1 cellular context compared by ENCODE assay signal in genomic region chr3:15647629-15648167, GRCh38.
TF ChIP-seq lines count a peak whose summit lies in the region.

No MANE protein-coding gene starts in this region.

TF ChIP-seq in GM12878, 131 proteins besides CTCF, POLR2A, EP300 and RAD21 (continued from another document and continues in another):
- no peak for TF ChIP-seq ZBTB40 (IDR thresholded peaks at IDR 0.05; ENCODE audit: borderline replicate concordance)
- TF ChIP-seq CEBPZ (IDR thresholded peaks at IDR 0.05; ENCODE audit: low read depth, low read length) = no peak
- TF ChIP-seq ZNF622 (IDR thresholded peaks at IDR 0.05) = no peak
- peak; percentile 100 for TF ChIP-seq RUNX3 (IDR thresholded peaks at IDR 0.05; ENCODE audit: low read length)
- peak; percentile 76 for TF ChIP-seq NBN (IDR thresholded peaks at IDR 0.05)
- peak; percentile 68; the same call in 1 of the 2 replicates for TF ChIP-seq ZNF24 (IDR thresholded peaks at IDR 0.05)
- TF ChIP-seq MYB (IDR thresholded peaks at IDR 0.05; ENCODE audit: borderline replicate concordance, low read depth, low read length) = no peak
- peak; percentile 24 to 79; a peak in 2 of 4 replicates for TF ChIP-seq SRF (IDR thresholded peaks at IDR 0.05; ENCODE audit: low read depth in 2 of 2, low read length in 2 of 2)
- peak; percentile 98 for TF ChIP-seq TCF12 (IDR thresholded peaks at IDR 0.05; ENCODE audit: low read depth, low read length)
- peak; percentile 99 for TF ChIP-seq DPF2 (IDR thresholded peaks at IDR 0.05)
- TF ChIP-seq HCFC1 (IDR thresholded peaks at IDR 0.05; ENCODE audit: low read length) = no peak
- no peak for TF ChIP-seq RB1 (IDR thresholded peaks at IDR 0.05; ENCODE audit: borderline replicate concordance)
- TF ChIP-seq GATAD2B (conservative IDR thresholded peaks at IDR 0.05; ENCODE audit: low read depth) = peak; percentile 96
- no peak for TF ChIP-seq YBX1 (IDR thresholded peaks at IDR 0.05)
- no peak for TF ChIP-seq MAX (IDR thresholded peaks at IDR 0.05; ENCODE audit: low read depth, low read length)
- no peak for TF ChIP-seq NFYA (IDR thresholded peaks at IDR 0.05; ENCODE audit: borderline replicate concordance, low read depth, low read length)
- TF ChIP-seq ETV6 (conservative IDR thresholded peaks at IDR 0.05 in 1 of 2, IDR thresholded peaks at IDR 0.05 in 1 of 2; ENCODE audit: borderline replicate concordance in 1 of 2, low read depth in 1 of 2) = peak in 1 of 2 experiments; percentile 98; a peak in 2 of 4 replicates
- peak; percentile 98 for TF ChIP-seq ATF2 (IDR thresholded peaks at IDR 0.05; ENCODE audit: low read length)
- peak; percentile 77 for TF ChIP-seq BCL3 (IDR thresholded peaks at IDR 0.05; ENCODE audit: borderline replicate concordance, insufficient read depth, low read depth, low read length, poor library complexity, severe bottlenecking)
- no peak for TF ChIP-seq RBBP5 (conservative IDR thresholded peaks at IDR 0.05)
- 0 out of 2 replicates have a peak, but pooled peaks have one; percentile 49 for TF ChIP-seq NR2F1 (conservative IDR thresholded peaks at IDR 0.05)
- no peak for TF ChIP-seq SUZ12 (IDR thresholded peaks at IDR 0.05; ENCODE audit: unreplicated experiment)
- peak; percentile 100 for TF ChIP-seq IKZF2 (IDR thresholded peaks at IDR 0.05)
- peak; percentile 85 for TF ChIP-seq IRF5 (IDR thresholded peaks at IDR 0.05; ENCODE audit: borderline replicate concordance)
- TF ChIP-seq NR2C2 (IDR thresholded peaks at IDR 0.05; ENCODE audit: borderline replicate concordance, control insufficient read depth, insufficient read length, low read depth) = no peak
- peak; percentile 99 for TF ChIP-seq EED (IDR thresholded peaks at IDR 0.05; ENCODE audit: low read depth)
- TF ChIP-seq IKZF1 (conservative IDR thresholded peaks at IDR 0.05) = peak; percentile 99
- peak; percentile 93 for TF ChIP-seq IRF4 (IDR thresholded peaks at IDR 0.05; ENCODE audit: low read depth, low read length)
- TF ChIP-seq CBX5 (IDR thresholded peaks at IDR 0.05; ENCODE audit: low read depth) = peak; percentile 97
- TF ChIP-seq TBL1XR1 (IDR thresholded peaks at IDR 0.05; ENCODE audit: low read depth, low read length) = peak; percentile 84
- TF ChIP-seq RELB (IDR thresholded peaks at IDR 0.05; ENCODE audit: low read depth) = peak; percentile 97
- TF ChIP-seq MYC (IDR thresholded peaks at IDR 0.05; ENCODE audit: insufficient read depth, insufficient read length, insufficient replicate concordance, low read length, severe bottlenecking) = no peak
- peak; percentile 73; the same call in 1 of the 2 replicates for TF ChIP-seq ZBED1 (IDR thresholded peaks at IDR 0.05; ENCODE audit: borderline replicate concordance)
- TF ChIP-seq ZNF207 (IDR thresholded peaks at IDR 0.05; ENCODE audit: borderline replicate concordance) = 0 out of 2 replicates have a peak, but pooled peaks have one; percentile 18
- peak; percentile 83 for TF ChIP-seq BHLHE40 (IDR thresholded peaks at IDR 0.05; ENCODE audit: borderline replicate concordance in 1 of 2, low read depth in 2 of 2, low read length in 1 of 2)
- TF ChIP-seq ZNF687 (IDR thresholded peaks at IDR 0.05) = peak; percentile 89
- peak; percentile 81; the same call in 1 of the 2 replicates for TF ChIP-seq STAT3 (IDR thresholded peaks at IDR 0.05; ENCODE audit: low read depth, low read length)
- no peak for TF ChIP-seq BCLAF1 (IDR thresholded peaks at IDR 0.05)
- TF ChIP-seq JUNB (IDR thresholded peaks at IDR 0.05) = peak; percentile 58; the same call in 1 of the 2 replicates
